Comparison of ENCODE assay signal across 8 cellular contexts in the genomic region with DNA sequence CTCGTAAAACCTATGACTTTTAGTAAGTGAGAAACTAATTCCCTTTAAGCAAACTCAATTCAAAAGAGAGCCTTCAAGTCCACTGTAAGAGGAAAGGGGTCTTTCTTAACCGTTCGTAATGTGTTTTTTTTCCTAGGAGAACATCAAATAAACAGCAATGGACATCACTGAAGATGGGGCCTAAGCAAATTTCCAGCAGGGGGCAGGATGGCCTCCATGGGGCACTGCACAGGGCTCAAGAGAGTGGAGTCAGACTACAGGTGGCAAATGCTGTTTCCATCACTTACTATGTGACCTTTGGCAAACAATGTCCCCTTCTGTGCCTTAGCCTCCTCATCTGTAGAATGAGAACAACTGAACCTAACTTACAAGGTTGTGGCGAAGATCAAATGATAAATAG.
DNase-seq lines count a peak whose midpoint lies in the region; ATAC-seq and TF ChIP-seq lines count a peak whose summit lies in the region.

No MANE protein-coding gene starts in this region.

- no peaks in the 10 kb centered on the region for H3K4me1 Mint-ChIP-seq in stimulated activated naive CD8-positive, alpha-beta T cell treated with anti-CD3 and anti-CD28 coated beads, Interleukin-15, amount 100 ng/mL, for 72 hours
- H3K4me1 Mint-ChIP-seq in glutamatergic neuron (ENCODE audit: low read depth, unreplicated experiment) = no peaks in the 10 kb centered on the region

- no peak overlapping the region for H3K27ac ChIP-seq in upper lobe of right lung

- H3K27me3 Mint-ChIP-seq in stimulated activated naive CD8-positive, alpha-beta T cell treated with anti-CD3 and anti-CD28 coated beads, Interleukin-15, amount 100 ng/mL, for 72 hours = no peaks in the 10 kb centered on the region
- peaks cover 1% of the 10 kb centered on the region for H3K27me3 Mint-ChIP-seq in glutamatergic neuron (ENCODE audit: unreplicated experiment)

- H3K4me3 ChIP-seq in upper lobe of right lung = no peak overlapping the region

- no peaks in the 10 kb centered on the region for H3K27me3 ChIP-seq in upper lobe of right lung

- H3K4me3 Mint-ChIP-seq in stimulated activated naive CD8-positive, alpha-beta T cell treated with anti-CD3 and anti-CD28 coated beads, Interleukin-15, amount 100 ng/mL, for 72 hours = no peak overlapping the region
- H3K4me3 Mint-ChIP-seq in glutamatergic neuron (ENCODE audit: unreplicated experiment) = no peak overlapping the region

- H3K4me1 ChIP-seq in upper lobe of right lung = no peaks in the 10 kb centered on the region

- ATAC-seq in stimulated activated naive CD8-positive, alpha-beta T cell treated with anti-CD3 and anti-CD28 coated beads, Interleukin-15, Interleukin-2, amounts not matched to agents 100 U/mL and 50 U/mL, for 24 hours = peak; percentile 46
- ATAC-seq in stimulated activated naive CD8-positive, alpha-beta T cell treated with anti-CD3 and anti-CD28 coated beads, Interleukin-15, amount 100 ng/mL, for 72 hours = no peak
- ATAC-seq in upper lobe of right lung = peak; percentile 50
- ATAC-seq in GM21360 (IDR thresholded peaks at IDR 0.05; ENCODE audit: unreplicated experiment) = no peak

- peaks cover 0 to 5% of the 10 kb centered on the region in 2 donors for H3K9me3 Mint-ChIP-seq in stimulated activated naive CD8-positive, alpha-beta T cell treated with anti-CD3 and anti-CD28 coated beads, Interleukin-15, amount 100 ng/mL, for 72 hours
- peaks cover 3% of the 10 kb centered on the region for H3K9me3 Mint-ChIP-seq in glutamatergic neuron (ENCODE audit: unreplicated experiment)

- peak; percentile 14 for TF ChIP-seq CTCF in glutamatergic neuron (IDR thresholded peaks at IDR 0.05; ENCODE audit: partially characterized antibody, unreplicated experiment)
- TF ChIP-seq CTCF in upper lobe of right lung (IDR thresholded peaks at IDR 0.05) = peak; percentile 47

- intact Hi-C loops in upper lobe of right lung (cut with DNase I) = no loop called here

- no peak overlapping the region for H3K27ac Mint-ChIP-seq in stimulated activated naive CD8-positive, alpha-beta T cell treated with anti-CD3 and anti-CD28 coated beads, Interleukin-15, amount 100 ng/mL, for 72 hours
- no peak overlapping the region for H3K27ac Mint-ChIP-seq in glutamatergic neuron (ENCODE audit: unreplicated experiment)

- DNase-seq in stimulated activated naive CD8-positive, alpha-beta T cell treated with anti-CD3 and anti-CD28 coated beads, Interleukin-15, Interleukin-2, amounts not matched to agents 100 U/mL and 50 U/mL, for 24 hours = peak; percentile 45
- no peak for DNase-seq in stimulated activated naive CD8-positive, alpha-beta T cell treated with anti-CD3 and anti-CD28 coated beads, Interleukin-15, amount 100 ng/mL, for 72 hours
- peak; percentile 51 for DNase-seq in activated CD4-positive, alpha-beta T cell treated with anti-CD3 and anti-CD28 coated beads for 48 hours
- DNase-seq in glutamatergic neuron = no peak
- no peak for DNase-seq in upper lobe of right lung
- DNase-seq in Kasumi-1 (lab: John Stamatoyannopoulos, UW) = no peak
- no peak for DNase-seq in kidney glomerular epithelial cell (lab: John Stamatoyannopoulos, UW)

- H3K9me3 ChIP-seq in upper lobe of right lung = no peaks in the 10 kb centered on the region

- peaks cover 11% of the 10 kb centered on the region for H3K36me3 ChIP-seq in upper lobe of right lung

- no peaks in the 10 kb centered on the region for H3K36me3 Mint-ChIP-seq in glutamatergic neuron (ENCODE audit: unreplicated experiment)

Comparison
In these comparisons a context has a peak if more than half of its experiments do, and no peak if none do; other contexts are left out.
1. ATAC-seq: peak in stimulated activated naive CD8-positive, alpha-beta T cell treated with anti-CD3 and anti-CD28 coated beads, Interleukin-15, Interleukin-2, amounts not matched to agents 100 U/mL and 50 U/mL, for 24 hours (single experiment) and upper lobe of right lung (single experiment); none in stimulated activated naive CD8-positive, alpha-beta T cell treated with anti-CD3 and anti-CD28 coated beads, Interleukin-15, amount 100 ng/mL, for 72 hours (single experiment) and GM21360 (single experiment).
2. DNase-seq: peak in stimulated activated naive CD8-positive, alpha-beta T cell treated with anti-CD3 and anti-CD28 coated beads, Interleukin-15, Interleukin-2, amounts not matched to agents 100 U/mL and 50 U/mL, for 24 hours (single experiment) and activated CD4-positive, alpha-beta T cell treated with anti-CD3 and anti-CD28 coated beads for 48 hours (single experiment); none in stimulated activated naive CD8-positive, alpha-beta T cell treated with anti-CD3 and anti-CD28 coated beads, Interleukin-15, amount 100 ng/mL, for 72 hours (0 of 2), glutamatergic neuron (single experiment), upper lobe of right lung (single experiment), Kasumi-1 (0 of 2) and kidney glomerular epithelial cell (single experiment).